ENCODE assay signal across 8 cellular contexts in genomic region chr15:64825431-64826294, GRCh38. TPM values are rescaled to one million over a fixed set of nuclear protein-coding genes. Genes with fewer than 3 reads are reported as not detected.
DNase-seq lines count a peak whose midpoint lies in the region; ATAC-seq, FAIRE-seq and TF ChIP-seq lines count a peak whose summit lies in the region.

PIF1 (minus strand) TSS chr15:64825647; CDS start chr15:64824335, 1,312 bp downstream.

- no peaks in the 10 kb centered on the region for H3K27me3 ChIP-seq in fibroblast of lung (ENCODE audit: control insufficient read depth, insufficient read depth, low read length)

- CTCF ChIA-PET in RWPE1 (lab: Yijun Ruan, JAX) = interaction anchor here (0.7 kb wide), 1 partner anchor 10 kb away, joined by 3 read pairs; no protein-coding TSS in a partner anchor

- peak within 1 kb of the TSS in 9 of 10 donors; percentile 57 to 85 (median 72) for H3K27ac Mint-ChIP-seq in naive thymus-derived CD8-positive, alpha-beta T cell
- peak within 1 kb of the TSS; percentile 89 for H3K27ac Mint-ChIP-seq in stimulated activated naive B cell treated with anti-CD40 and anti-IgM and Interleukin-4, amounts not matched to agents 10 μg/mL and 1 μg/mL and 100 μg/mL, for 72 hours

- peak within 1 kb of the TSS; percentile 82 to 94 (median 91) for H3K4me3 Mint-ChIP-seq in naive thymus-derived CD8-positive, alpha-beta T cell
- peak within 1 kb of the TSS; percentile 81 to 88 for H3K4me3 Mint-ChIP-seq in stimulated activated naive B cell treated with anti-CD40 and anti-IgM and Interleukin-4, amounts not matched to agents 10 μg/mL and 1 μg/mL and 100 μg/mL, for 72 hours

- no peak for FAIRE-seq in H54 (lab: Jason Lieb, UNC)

- peaks cover 3 to 32% (median 13%) of the 10 kb centered on the region in 5 donors for H3K27me3 Mint-ChIP-seq in naive thymus-derived CD8-positive, alpha-beta T cell
- peaks cover 12 to 18% of the 10 kb centered on the region in 2 donors for H3K27me3 Mint-ChIP-seq in stimulated activated naive B cell treated with anti-CD40 and anti-IgM and Interleukin-4, amounts not matched to agents 10 μg/mL and 1 μg/mL and 100 μg/mL, for 72 hours

- POLR2A ChIA-PET in RWPE1 (lab: Yijun Ruan, JAX; ENCODE audit: low non-redundant PET) = interaction anchor here (0.6 kb wide), 2 partner anchors 10 to 473 kb away, joined by 3 to 5 read pairs; no protein-coding TSS in a partner anchor
- POLR2A ChIA-PET in naive thymus-derived CD8-positive, alpha-beta T cell (lab: Charles Lee) = interaction anchor here (0.7 to 1.8 kb wide), 6 partner anchors 9 to 461 kb away, joined by 3 to 19 read pairs (median 6); partner anchors contain the start of gene PARP16

- peaks cover 4% of the 10 kb centered on the region for H3K36me3 ChIP-seq in fibroblast of lung (ENCODE audit: control insufficient read depth, insufficient read depth, low read length)

- peak within 1 kb of the TSS; percentile 66 to 87 (median 78) for H3K4me3 ChIP-seq in fibroblast of lung (replicated peaks in 1 of 4; ENCODE audit: control extremely low read depth in 1 of 4, insufficient read depth in 1 of 4, low read depth in 3 of 4, low read length in 4 of 4)

- ATAC-seq in naive thymus-derived CD8-positive, alpha-beta T cell = peak; percentile 95 to 98
- ATAC-seq in stimulated activated naive B cell treated with anti-CD40 and anti-IgM and Interleukin-4, amounts not matched to agents 10 μg/mL and 1 μg/mL and 100 μg/mL, for 72 hours (replicated peaks) = peak; percentile 93 to 96

- no peak for TF ChIP-seq CTCF in RWPE1 (conservative IDR thresholded peaks at IDR 0.05; ENCODE audit: low read depth)
- TF ChIP-seq CTCF in fibroblast of lung (conservative IDR thresholded peaks at IDR 0.05 in 1 of 2, IDR thresholded peaks at IDR 0.05 in 1 of 2; ENCODE audit: low read depth in 1 of 2, low read length in 2 of 2) = no peak

- peak within 1 kb of the TSS; percentile 93 for H2AFZ ChIP-seq in fibroblast of lung (ENCODE audit: low read length)

- H3K9me3 ChIP-seq in fibroblast of lung (ENCODE audit: control insufficient read depth, insufficient read depth, low read depth, low read length) = no peaks in the 10 kb centered on the region

- H3K9me3 Mint-ChIP-seq in naive thymus-derived CD8-positive, alpha-beta T cell = no peaks in the 10 kb centered on the region
- peaks cover 0 to 1% of the 10 kb centered on the region in 2 donors for H3K9me3 Mint-ChIP-seq in stimulated activated naive B cell treated with anti-CD40 and anti-IgM and Interleukin-4, amounts not matched to agents 10 μg/mL and 1 μg/mL and 100 μg/mL, for 72 hours

- peak; percentile 46 for TF ChIP-seq POLR2A in H54 (IDR thresholded peaks at IDR 0.05; ENCODE audit: low read depth, low read length)

- peak; percentile 99 for DNase-seq in ELF-1 (ENCODE audit: low read depth, low spot score)
- peak; percentile 75 for DNase-seq in H54 (ENCODE audit: insufficient read length, low spot score)
- peak; percentile 98 for DNase-seq in LoVo (ENCODE audit: low spot score)
- DNase-seq in RWPE1 (ENCODE audit: low spot score) = peak; percentile 98
- DNase-seq in activated T-helper 1 cell treated with anti-CD3 and anti-CD28 coated beads, Interleukin-2, amount 50 U/mL, for 16 hours (ENCODE audit: low read depth in 1 of 2, low spot score in 1 of 2) = peak; percentile 61 to 72
- peak; percentile 99 for DNase-seq in fibroblast of lung (ENCODE audit: low read depth in 2 of 2)
- peak; percentile 57 to 94 (median 86) for DNase-seq in naive thymus-derived CD8-positive, alpha-beta T cell
- DNase-seq in stimulated activated naive B cell treated with anti-CD40 and anti-IgM and Interleukin-4, amounts not matched to agents 10 μg/mL and 1 μg/mL and 100 μg/mL, for 72 hours = peak; percentile 91

- peaks cover 11% of the 10 kb centered on the region for H3K4me1 ChIP-seq in fibroblast of lung (ENCODE audit: control insufficient read depth, extremely low read depth, insufficient read depth, low read length)

- peak within 1 kb of the TSS; percentile 61 for H3K9ac ChIP-seq in fibroblast of lung (ENCODE audit: insufficient read depth, low read length)

- H3K79me2 ChIP-seq in fibroblast of lung (ENCODE audit: control insufficient read depth, insufficient read depth, low read length) = peaks cover 7% of the 10 kb centered on the region

- H3K4me2 ChIP-seq in fibroblast of lung (ENCODE audit: extremely low read depth, insufficient read depth, low read length) = peak within 1 kb of the TSS; percentile 99

- H3K4me1 Mint-ChIP-seq in naive thymus-derived CD8-positive, alpha-beta T cell = peaks cover 18 to 34% (median 30%) of the 10 kb centered on the region in 4 donors
- H3K4me1 Mint-ChIP-seq in stimulated activated naive B cell treated with anti-CD40 and anti-IgM and Interleukin-4, amounts not matched to agents 10 μg/mL and 1 μg/mL and 100 μg/mL, for 72 hours = peaks cover 26 to 38% of the 10 kb centered on the region in 2 donors

- H3K36me3 Mint-ChIP-seq in naive thymus-derived CD8-positive, alpha-beta T cell = peaks cover 0 to 1% (median 0%) of the 10 kb centered on the region in 3 donors
- H3K36me3 Mint-ChIP-seq in stimulated activated naive B cell treated with anti-CD40 and anti-IgM and Interleukin-4, amounts not matched to agents 10 μg/mL and 1 μg/mL and 100 μg/mL, for 72 hours = peaks cover 1 to 9% of the 10 kb centered on the region in 2 donors

- H3K27ac ChIP-seq in RWPE1 (peak within 1 kb of the TSS; percentile 77), fibroblast of lung (ENCODE audit: insufficient read depth, low read length) (peak within 1 kb of the TSS; percentile 72)

- no peaks in the 10 kb centered on the region for H4K20me1 ChIP-seq in fibroblast of lung (ENCODE audit: control insufficient read depth, extremely low read depth, insufficient read depth, low read length)

RNA-seq across cellular contexts. Expression of gene PIF1, which starts in this region (rescaled TPM):
- total RNA-seq in fibroblast of lung = 3.1 and 9.4 TPM in 2 replicates
- polyA plus RNA-seq in fibroblast of lung = 5.1 and 5.2 TPM in 2 replicates
- 5.1 and 6.2 TPM in 2 replicates for polyA plus RNA-seq in fibroblast of lung (2012)
- polyA minus RNA-seq in fibroblast of lung (ENCODE audit: low replicate concordance) = 5.8 and 16.8 TPM in 2 replicates
- under 1 TPM in 1 of 2 experiments, not detected in 1; 0.52 TPM for total RNA-seq in naive thymus-derived CD8-positive, alpha-beta T cell
- under 1 TPM in 2 of 3 donors, not detected in 1; 0.15 to 0.68 TPM for polyA plus RNA-seq in naive thymus-derived CD8-positive, alpha-beta T cell

Comparison
In these comparisons a context has a peak if more than half of its experiments do, and no peak if none do; other contexts are left out.
1. Peak in every context shown above with its lines: DNase-seq, ATAC-seq, H3K4me3 ChIP-seq and H3K27ac ChIP-seq.
2. Peak in DNase-seq and ATAC-seq in naive thymus-derived CD8-positive, alpha-beta T cell; RNA of the gene not detected or under 1 TPM.